Comparison of ENCODE assay signal across 26 cellular contexts in the genomic region with DNA sequence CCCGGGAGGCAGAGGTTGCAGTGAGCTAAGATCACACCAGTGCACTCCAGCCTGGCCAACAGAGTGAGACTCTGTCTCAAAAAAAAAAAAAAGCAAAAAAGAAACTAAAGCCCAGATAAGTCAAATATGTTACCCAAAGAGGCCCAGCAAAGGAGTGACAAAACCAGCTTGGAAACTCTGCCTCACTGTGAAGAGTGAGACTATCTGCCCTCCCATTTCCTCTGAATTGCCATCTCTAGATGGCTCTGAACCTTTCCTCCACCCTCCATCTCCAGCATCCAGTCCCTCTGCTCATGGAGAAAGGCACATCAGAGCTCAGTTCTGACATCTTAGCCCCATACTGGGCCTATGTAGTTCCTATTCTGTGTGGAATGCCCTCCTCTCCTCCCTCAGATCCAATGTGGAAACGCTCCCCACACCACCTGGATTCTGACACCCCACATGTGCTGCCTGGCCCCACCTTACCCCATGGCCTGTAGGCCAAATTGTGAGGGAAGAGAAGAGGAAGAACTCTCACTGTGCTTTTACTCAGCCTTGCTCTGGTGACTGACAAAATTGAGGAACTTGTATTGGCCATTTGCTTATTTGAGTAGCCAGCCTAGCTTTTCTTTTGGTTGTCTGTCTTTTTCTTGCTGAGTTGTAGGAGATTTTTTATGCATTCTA. TPM values are rescaled to one million over a fixed set of nuclear protein-coding genes. Genes with fewer than 3 reads are reported as not detected.
DNase-seq lines count a peak whose midpoint lies in the region; ATAC-seq, FAIRE-seq and TF ChIP-seq lines count a peak whose summit lies in the region.
"Had no signal": no experiment of that assay in that cellular context is flagged by ENCODE, and none has a peak within 500 bp of the region (broad histone marks: within the 10 kb centered on the region; RNA-seq: fewer than 3 reads in every experiment).

No MANE protein-coding gene starts in this region.

- H3K9me3 Mint-ChIP-seq in activated CD4-positive, alpha-beta T cell treated with anti-CD3 and anti-CD28 coated beads, Interleukin-2, amount 10 ng/mL, durations not matched to agents 24 days and 14 days = peaks cover 14% of the 10 kb centered on the region

- H3K4me3 Mint-ChIP-seq in activated CD4-positive, alpha-beta T cell treated with anti-CD3 and anti-CD28 coated beads, Interleukin-2, amount 10 ng/mL, durations not matched to agents 24 days and 14 days = no peak overlapping the region
- H3K4me3 Mint-ChIP-seq: activated B cell treated with CpG ODN at 0.5 μM for 24 hours; activated CD8-positive, alpha-beta memory T cell treated with anti-CD3 and anti-CD28 coated beads, Interleukin-2, amount 10 ng/mL, durations not matched to agents 7 days and 5 days; T-helper 2 cell treated with Interferon-gamma antibody and Interleukin-4, amounts not matched to agents 5 μg/mL and 100 μg/mL, for 36 hours had no signal

- TF ChIP-seq CTCF in OCI-LY3 (IDR thresholded peaks at IDR 0.05; ENCODE audit: low read depth, low read length) = no peak
- TF ChIP-seq CTCF in HepG2 (CRISPR knock-in tag; IDR thresholded peaks at IDR 0.05) = no peak

- H3K79me2 ChIP-seq in Karpas-422 (ENCODE audit: low read length) (no peaks in the 10 kb centered on the region), OCI-LY3 (ENCODE audit: low read length) (no peaks in the 10 kb centered on the region), HepG2 (ENCODE audit: insufficient read depth, low read length) (no peaks in the 10 kb centered on the region)

- peaks cover 9% of the 10 kb centered on the region for H3K4me1 ChIP-seq in Karpas-422 (ENCODE audit: low read length)
- peaks cover 10% of the 10 kb centered on the region for H3K4me1 ChIP-seq in OCI-LY3 (ENCODE audit: low read length)
- H3K4me1 ChIP-seq in HepG2 (ENCODE audit: insufficient read depth, low read length) = peaks cover 11% of the 10 kb centered on the region
- H3K4me1 ChIP-seq: heart left ventricle, prostate gland, sigmoid colon had no signal

- H3K4me2 ChIP-seq in Karpas-422 (ENCODE audit: low read depth, low read length, poor library complexity, severe bottlenecking) (no peak overlapping the region), OCI-LY3 (ENCODE audit: low read length) (peak overlapping the region; percentile 5; the same call in 1 of the 2 replicates), HepG2 (ENCODE audit: low read depth, low read length) (no peak overlapping the region)
- H3K4me2 ChIP-seq: SK-N-SH had no signal

- CTCF ChIA-PET in HepG2 (lab: Yijun Ruan, JAX; ENCODE audit: low intra/inter-chr PET ratio, low total read pairs) = no interaction called here

- no peak for TF ChIP-seq RAD21 in HepG2 (CRISPR knock-in tag; IDR thresholded peaks at IDR 0.05)

- H3K27me3 Mint-ChIP-seq in activated CD4-positive, alpha-beta T cell treated with anti-CD3 and anti-CD28 coated beads, Interleukin-2, amount 10 ng/mL, durations not matched to agents 24 days and 14 days = peaks cover 3% of the 10 kb centered on the region

- no peaks in the 10 kb centered on the region for H3K9me2 ChIP-seq in Karpas-422 (replicated peaks; ENCODE audit: insufficient read depth, low read length)
- H3K9me2 ChIP-seq: SK-N-SH had no signal

- H4K20me1 ChIP-seq in Karpas-422 (ENCODE audit: insufficient read depth, low read depth, low read length) (no peaks in the 10 kb centered on the region), OCI-LY3 (ENCODE audit: insufficient read depth, low read length) (no peaks in the 10 kb centered on the region), HepG2 (ENCODE audit: insufficient read depth, low read length) (no peaks in the 10 kb centered on the region)

- BruUV-seq in HepG2 (replicated peaks; lab: Mats Ljungman, UMichigan) = no TSS peak

- no peaks in the 10 kb centered on the region for H3K9me3 ChIP-seq in Karpas-422 (ENCODE audit: low read length)
- no peaks in the 10 kb centered on the region for H3K9me3 ChIP-seq in OCI-LY3 (ENCODE audit: insufficient read depth, low read length)
- no peaks in the 10 kb centered on the region for H3K9me3 ChIP-seq in HepG2 (ENCODE audit: low read length)
- H3K9me3 ChIP-seq: neutrophil, prostate gland, SK-N-SH had no signal

- H3K27ac Mint-ChIP-seq in activated CD4-positive, alpha-beta T cell treated with anti-CD3 and anti-CD28 coated beads, Interleukin-2, amount 10 ng/mL, durations not matched to agents 24 days and 14 days = peak overlapping the region; percentile 51
- H3K27ac Mint-ChIP-seq: activated B cell treated with CpG ODN at 0.5 μM for 24 hours; activated CD8-positive, alpha-beta memory T cell treated with anti-CD3 and anti-CD28 coated beads, Interleukin-2, amount 10 ng/mL, durations not matched to agents 7 days and 5 days; T-helper 2 cell treated with Interferon-gamma antibody and Interleukin-4, amounts not matched to agents 5 μg/mL and 100 μg/mL, for 36 hours had no signal

- in situ Hi-C loops in HepG2 (cut with HindIII; ENCODE audit: extremely low pct_ligation_motif_present, low pct_unique_long_range_greater_than_20kb) = no loop called here

- no peak for TF ChIP-seq POLR2A in HepG2 (IDR thresholded peaks at IDR 0.05; ENCODE audit: insufficient read depth in 1 of 2, low read depth in 2 of 2, low read length in 2 of 2)

- no peak; the same call in 2 of the 3 replicates for ATAC-seq in HepG2
- no peak for ATAC-seq in GM19467 (IDR thresholded peaks at IDR 0.05; ENCODE audit: unreplicated experiment)
- ATAC-seq: activated CD8-positive, alpha-beta memory T cell treated with anti-CD3 and anti-CD28 coated beads, Interleukin-2, amount 10 ng/mL, durations not matched to agents 7 days and 5 days; heart left ventricle had no signal

- no peaks in the 10 kb centered on the region for H3K36me3 Mint-ChIP-seq in activated CD4-positive, alpha-beta T cell treated with anti-CD3 and anti-CD28 coated beads, Interleukin-2, amount 10 ng/mL, durations not matched to agents 24 days and 14 days (ENCODE audit: low read depth)

- no peak for TF ChIP-seq EP300 in HepG2 (IDR thresholded peaks at IDR 0.05; ENCODE audit: low read depth in 2 of 2, low read length in 2 of 2)
- TF ChIP-seq EP300 in HepG2 (CRISPR knock-in tag; IDR thresholded peaks at IDR 0.05; ENCODE audit: borderline replicate concordance) = no peak

- no peaks in the 10 kb centered on the region for H3K36me3 ChIP-seq in Karpas-422 (ENCODE audit: insufficient read depth, low read length)
- H3K36me3 ChIP-seq in OCI-LY3 (replicated peaks; ENCODE audit: low read depth, low read length) = no peaks in the 10 kb centered on the region
- peaks cover 3 to 7% of the 10 kb centered on the region in 2 experiments; a peak in 3 of 5 replicates for H3K36me3 ChIP-seq in HepG2 (replicated peaks in 1 of 2; ENCODE audit: control insufficient read depth in 1 of 2, insufficient read depth in 2 of 2, low read length in 2 of 2)
- H3K36me3 ChIP-seq: heart left ventricle, neutrophil, prostate gland had no signal

- H3K9ac ChIP-seq in Karpas-422 (ENCODE audit: low read length) (no peak overlapping the region), OCI-LY3 (ENCODE audit: low read length) (no peak overlapping the region), HepG2 (ENCODE audit: insufficient read depth, low read depth, low read length) (no peak overlapping the region)
- H3K9ac ChIP-seq: SK-N-SH had no signal

- H3K27ac ChIP-seq in Karpas-422 (ENCODE audit: low read length) = no peak overlapping the region
- peak overlapping the region; percentile 52 for H3K27ac ChIP-seq in OCI-LY3 (ENCODE audit: low read length)
- H3K27ac ChIP-seq in HepG2 (ENCODE audit: extremely low read length, insufficient read depth, low read length) = no peak overlapping the region
- H3K27ac ChIP-seq: heart left ventricle, neutrophil, prostate gland, RWPE1, sigmoid colon had no signal

- intact Hi-C loops in activated CD4-positive, alpha-beta T cell treated with anti-CD3 and anti-CD28 coated beads, Interleukin-2, amount 10 ng/mL, durations not matched to agents 24 days and 14 days (cut with micrococcal nuclease) = no loop called here
- intact Hi-C loops in HepG2 (cut with micrococcal nuclease; ENCODE audit: unreplicated experiment) = no loop called here

- H3K27me3 ChIP-seq in Karpas-422 (ENCODE audit: low read length) (no peaks in the 10 kb centered on the region), OCI-LY3 (ENCODE audit: low read depth, low read length) (no peaks in the 10 kb centered on the region), HepG2 (ENCODE audit: control insufficient read depth in 1 of 2, insufficient read depth in 2 of 2, low read length in 2 of 2) (no peaks in the 10 kb centered on the region)
- H3K27me3 ChIP-seq: heart left ventricle, neutrophil, sigmoid colon had no signal

- H2AFZ ChIP-seq in Karpas-422 (ENCODE audit: low read length) (peak overlapping the region; percentile 80; the same call in 1 of the 2 replicates), OCI-LY3 (ENCODE audit: low read depth, low read length) (peak overlapping the region; percentile 40; the same call in 1 of the 2 replicates), HepG2 (ENCODE audit: low read length) (no peak overlapping the region)

- peaks cover 4% of the 10 kb centered on the region for H3K4me1 Mint-ChIP-seq in activated CD4-positive, alpha-beta T cell treated with anti-CD3 and anti-CD28 coated beads, Interleukin-2, amount 10 ng/mL, durations not matched to agents 24 days and 14 days
- H3K4me1 Mint-ChIP-seq: activated CD8-positive, alpha-beta memory T cell treated with anti-CD3 and anti-CD28 coated beads, Interleukin-2, amount 10 ng/mL, durations not matched to agents 7 days and 5 days had no signal

- POLR2A ChIA-PET in HepG2 (lab: Yijun Ruan, JAX) = no interaction called here

- WGBS in HepG2 (ENCODE audit: low lambda C conversion rate) = 0% methylated on average over 2 of the region's 2 CpGs

- no peak for FAIRE-seq in HepG2 (lab: Jason Lieb, UNC)
- FAIRE-seq: urothelium cell line had no signal

- H3K4me3 ChIP-seq in Karpas-422 (ENCODE audit: low read length) (no peak overlapping the region), OCI-LY3 (ENCODE audit: low read length) (no peak overlapping the region), HepG2 (replicated peaks in 1 of 3; ENCODE audit: insufficient read depth in 1 of 3, low read depth in 2 of 3, low read length in 3 of 3) (no peak overlapping the region)
- H3K4me3 ChIP-seq: heart left ventricle, prostate gland, sigmoid colon had no signal

- DNase-seq in activated CD4-positive, alpha-beta T cell treated with anti-CD3 and anti-CD28 coated beads, Interleukin-2, amount 10 ng/mL, durations not matched to agents 24 days and 14 days = no peak
- no peak for DNase-seq in activated CD4-positive, alpha-beta T cell treated with anti-CD3 and anti-CD28 coated beads, Interleukin-2, amount 50 U/mL, for 4 hours
- DNase-seq in Karpas-422 = peak; percentile 67
- no peak for DNase-seq in HepG2 (ENCODE audit: low spot score)
- DNase-seq in HT-29 (ENCODE audit: low spot score) = no peak
- DNase-seq in DMS53 (lab: John Stamatoyannopoulos, UW) = no peak
- DNase-seq: activated B cell treated with CpG ODN at 0.5 μM for 24 hours; activated CD8-positive, alpha-beta memory T cell treated with anti-CD3 and anti-CD28 coated beads, Interleukin-2, amount 10 ng/mL, durations not matched to agents 7 days and 5 days; effector memory CD4-positive, alpha-beta T cell; erythroblast; foreskin fibroblast; GDM1; heart left ventricle; NCI-H1417 treated with DMSO at 0.1 percent for 48 hours; NCI-H510A treated with DMSO at 0.1 percent for 48 hours; sigmoid colon; SK-N-SH had no signal

RNA-seq across cellular contexts. Expression of a gene that starts 18.0 kb away (rescaled TPM):
- total RNA-seq in activated CD4-positive, alpha-beta T cell treated with anti-CD3 and anti-CD28 coated beads, Interleukin-2, amount 10 ng/mL, durations not matched to agents 24 days and 14 days = 88.8 and 92.7 TPM in 2 replicates
- total RNA-seq in Karpas-422 (2014; rRNA removed; shearing (Covaris generic); ENCODE audit: low replicate concordance) = 56.1 and 84.1 TPM in 2 replicates
- 49.9 and 54.6 TPM in 2 replicates for total RNA-seq in HepG2 (2016; rRNA removed; fragmentation: Illumina TruSeq; extraction: Trizol)
- 13.4 and 14.8 TPM in 2 replicates for total RNA-seq in HepG2 (2016; cell fraction: cytosol; rRNA removed; fragmentation: Illumina TruSeq; extraction: Trizol; ENCODE audit: low read depth)
- 43.2 and 52.2 TPM in 2 replicates for total RNA-seq in HepG2 (2016; cell fraction: insoluble cytoplasmic fraction; rRNA removed; fragmentation: Illumina TruSeq; extraction: Trizol)
- total RNA-seq in HepG2 (2016; cell fraction: membrane; rRNA removed; fragmentation: Illumina TruSeq; extraction: Trizol) = 11.7 and 13.3 TPM in 2 replicates
- total RNA-seq in HepG2 (2016; cell fraction: nucleus; rRNA removed; fragmentation: Illumina TruSeq; extraction: Trizol) = 42.0 and 47.5 TPM in 2 replicates
- polyA plus RNA-seq in HepG2 (2011; rRNA removed) = 20.8 and 25.4 TPM in 2 replicates
- 21.8 and 27.6 TPM in 2 replicates for polyA plus RNA-seq in HepG2 (2011; cell fraction: cytosol; rRNA removed)
- 32.7 and 41.3 TPM in 2 replicates for polyA plus RNA-seq in HepG2 (2011; cell fraction: nucleus; rRNA removed)
- polyA plus RNA-seq in HepG2 (2012) = 27.9 and 29.4 TPM in 2 replicates
- polyA plus RNA-seq in HepG2 (2016; cell fraction: cytosol; fragmentation: Illumina TruSeq; extraction: Trizol; ENCODE audit: low read depth) = 2.5 and 3.1 TPM in 2 replicates
- polyA plus RNA-seq in HepG2 (2016; cell fraction: insoluble cytoplasmic fraction; fragmentation: Illumina TruSeq; extraction: Trizol; ENCODE audit: low read depth) = 30.1 and 34.3 TPM in 2 replicates
- 5.2 and 6.4 TPM in 2 replicates for polyA plus RNA-seq in HepG2 (2016; cell fraction: membrane; fragmentation: Illumina TruSeq; extraction: Trizol; ENCODE audit: low read depth)
- polyA plus RNA-seq in HepG2 (2016; cell fraction: nucleus; fragmentation: Illumina TruSeq; extraction: Trizol; ENCODE audit: insufficient read depth, low read depth) = 35.7 and 42.8 TPM in 2 replicates
- 43.7 and 47.9 TPM in 2 replicates for polyA minus RNA-seq in HepG2 (2011; rRNA and poly(A)+ RNA removed; ENCODE audit: low replicate concordance)
- polyA minus RNA-seq in HepG2 (2011; cell fraction: cytosol; rRNA and poly(A)+ RNA removed) = 19.5 and 27.3 TPM in 2 replicates
- 36.7 and 44.8 TPM in 2 replicates for polyA minus RNA-seq in HepG2 (2011; cell fraction: nucleus; rRNA and poly(A)+ RNA removed)
- total RNA-seq in HT-29 (2014; rRNA removed; shearing (Covaris generic)) = 47.7 and 53.4 TPM in 2 replicates

RNA-seq across cellular contexts. Expression of a gene that starts 32.7 kb away (rescaled TPM):
- total RNA-seq in activated CD4-positive, alpha-beta T cell treated with anti-CD3 and anti-CD28 coated beads, Interleukin-2, amount 10 ng/mL, durations not matched to agents 24 days and 14 days = not detected in 2 replicates
- not detected in 2 replicates for total RNA-seq in Karpas-422 (2014; rRNA removed; shearing (Covaris generic); ENCODE audit: low replicate concordance)
- total RNA-seq in HepG2 (2016; rRNA removed; fragmentation: Illumina TruSeq; extraction: Trizol) = 3.8 and 4.8 TPM in 2 replicates
- 1.9 and 2.0 TPM in 2 replicates for total RNA-seq in HepG2 (2016; cell fraction: cytosol; rRNA removed; fragmentation: Illumina TruSeq; extraction: Trizol; ENCODE audit: low read depth)
- total RNA-seq in HepG2 (2016; cell fraction: insoluble cytoplasmic fraction; rRNA removed; fragmentation: Illumina TruSeq; extraction: Trizol) = 2.9 and 4.5 TPM in 2 replicates
- total RNA-seq in HepG2 (2016; cell fraction: membrane; rRNA removed; fragmentation: Illumina TruSeq; extraction: Trizol) = 3.9 and 4.0 TPM in 2 replicates
- 10.5 and 11.9 TPM in 2 replicates for total RNA-seq in HepG2 (2016; cell fraction: nucleus; rRNA removed; fragmentation: Illumina TruSeq; extraction: Trizol)
- 14.5 and 26.6 TPM in 2 replicates for polyA plus RNA-seq in HepG2 (2011; rRNA removed)
- polyA plus RNA-seq in HepG2 (2011; cell fraction: cytosol; rRNA removed) = 10.4 and 11.4 TPM in 2 replicates
- 72.5 and 82.9 TPM in 2 replicates for polyA plus RNA-seq in HepG2 (2011; cell fraction: nucleus; rRNA removed)
- polyA plus RNA-seq in HepG2 (2012) = 14.5 and 17.3 TPM in 2 replicates
- polyA plus RNA-seq in HepG2 (2016; cell fraction: cytosol; fragmentation: Illumina TruSeq; extraction: Trizol; ENCODE audit: low read depth) = 2.2 and 2.7 TPM in 2 replicates
- polyA plus RNA-seq in HepG2 (2016; cell fraction: insoluble cytoplasmic fraction; fragmentation: Illumina TruSeq; extraction: Trizol; ENCODE audit: low read depth) = 4.9 and 6.8 TPM in 2 replicates
- polyA plus RNA-seq in HepG2 (2016; cell fraction: membrane; fragmentation: Illumina TruSeq; extraction: Trizol; ENCODE audit: low read depth) = 4.3 TPM in 2 replicates
- 43.1 and 46.9 TPM in 2 replicates for polyA plus RNA-seq in HepG2 (2016; cell fraction: nucleus; fragmentation: Illumina TruSeq; extraction: Trizol; ENCODE audit: insufficient read depth, low read depth)
- 0.19 and 29.3 TPM in 2 replicates for polyA minus RNA-seq in HepG2 (2011; rRNA and poly(A)+ RNA removed; ENCODE audit: low replicate concordance)
- 9.6 and 11.7 TPM in 2 replicates for polyA minus RNA-seq in HepG2 (2011; cell fraction: cytosol; rRNA and poly(A)+ RNA removed)
- polyA minus RNA-seq in HepG2 (2011; cell fraction: nucleus; rRNA and poly(A)+ RNA removed) = 16.9 and 24.6 TPM in 2 replicates
- 0.13 and 0.31 TPM in 2 replicates for total RNA-seq in HT-29 (2014; rRNA removed; shearing (Covaris generic))
- total RNA-seq: activated B cell treated with CpG ODN at 0.5 μM for 24 hours; activated CD8-positive, alpha-beta memory T cell treated with anti-CD3 and anti-CD28 coated beads, Interleukin-2, amount 10 ng/mL, durations not matched to agents 7 days and 5 days; temporal lobe had no signal
- polyA plus RNA-seq: BJ, SK-N-SH had no signal
